8 cellular contexts compared by ENCODE assay signal in genomic region chr17:7834554-7834890, GRCh38. TPM values are rescaled to one million over a fixed set of nuclear protein-coding genes. Genes with fewer than 3 reads are reported as not detected.
DNase-seq lines count a peak whose midpoint lies in the region; ATAC-seq and TF ChIP-seq lines count a peak whose summit lies in the region.

No MANE protein-coding gene starts in this region.

- peaks cover 20% of the 10 kb centered on the region for H3K79me1 ChIP-seq in trophoblast cell (ENCODE audit: low read length)

- peak overlapping the region; percentile 39 for H4K91ac ChIP-seq in trophoblast cell (ENCODE audit: low read depth, low read length)

- no peak overlapping the region for H2AK5ac ChIP-seq in trophoblast cell (ENCODE audit: low read length)

- ATAC-seq in Right ventricle myocardium superior (ENCODE audit: poor library complexity) (peak; percentile 24), HG03521 (IDR thresholded peaks at IDR 0.05; ENCODE audit: unreplicated experiment) (no peak), HG03045 (IDR thresholded peaks at IDR 0.05; ENCODE audit: unreplicated experiment) (no peak)

- in situ Hi-C loops in G401 (cut with HindIII; ENCODE audit: low sequenced_read_pairs) = no loop called here
- in situ Hi-C loops in GM13976 (cut with MboI; ENCODE audit: low sequenced_read_pairs, unreplicated experiment) = no loop called here

- no CpG with 5 or more reads among the region's 15 CpGs for WGBS in trophoblast cell (ENCODE audit: extremely low coverage, insufficient coverage, insufficient read length)

- H3K27ac ChIP-seq in trophoblast cell (ENCODE audit: low read depth, low read length) = peak overlapping the region; percentile 62

- H4K12ac ChIP-seq in trophoblast cell (ENCODE audit: low read depth, low read length) = no peak overlapping the region

- no peak for TF ChIP-seq CTCF in GM13976 (IDR thresholded peaks at IDR 0.05; ENCODE audit: borderline replicate concordance, control extremely low read depth, extremely low read depth, insufficient read depth, missing control alignments)

- intact Hi-C loops in Right ventricle myocardium superior (cut with DNase I) = loop anchor here (2.0 kb wide), 1 partner anchor 22 kb away; the partner anchor contains the start of gene NAA38

- no peaks in the 10 kb centered on the region for H3K36me3 ChIP-seq in trophoblast cell (ENCODE audit: control insufficient read depth in 1 of 2, insufficient read depth in 2 of 2, low read length in 2 of 2)

- no peak overlapping the region for H3K4ac ChIP-seq in trophoblast cell (ENCODE audit: low read depth, low read length)

- no peak overlapping the region for H2BK120ac ChIP-seq in trophoblast cell (ENCODE audit: insufficient read depth, low read length, poor library complexity)

- peak overlapping the region; percentile 96 for H3K4me2 ChIP-seq in trophoblast cell (ENCODE audit: low read length)

- H3K9ac ChIP-seq in trophoblast cell (ENCODE audit: low read length) = no peak overlapping the region

- H3K18ac ChIP-seq in trophoblast cell (ENCODE audit: low read length) = no peak overlapping the region

- peak overlapping the region; percentile 60 for H2AFZ ChIP-seq in trophoblast cell (ENCODE audit: insufficient read depth, low read length, poor library complexity)

- no peak overlapping the region for H4K8ac ChIP-seq in trophoblast cell (ENCODE audit: low read depth, low read length)

- H3K79me2 ChIP-seq in trophoblast cell (ENCODE audit: control insufficient read depth, insufficient read depth, low read length, poor library complexity) = peaks cover 5% of the 10 kb centered on the region

- H3K4me3 ChIP-seq in trophoblast cell (ENCODE audit: low read depth, low read length) = peak overlapping the region; percentile 42

- no peak overlapping the region for H2BK5ac ChIP-seq in trophoblast cell (ENCODE audit: low read depth, low read length, poor library complexity)

- H3K23ac ChIP-seq in trophoblast cell (ENCODE audit: low read length) = no peak overlapping the region

- no peak overlapping the region for H3K14ac ChIP-seq in trophoblast cell (ENCODE audit: low read length)

- DNase-seq in G401 (ENCODE audit: low spot score) = peak; percentile 54
- peak; percentile 48 for DNase-seq in NCI-H69 (lab: John Stamatoyannopoulos, UW)
- peak; percentile 66 for DNase-seq in activated gamma-delta T cell (lab: John Stamatoyannopoulos, UW)
- peak; percentile 74 for DNase-seq in Right ventricle myocardium superior
- peak; percentile 85 to 89 for DNase-seq in trophoblast cell
- DNase-seq in GM13976 (ENCODE audit: low spot score) = no peak

- H2BK12ac ChIP-seq in trophoblast cell (ENCODE audit: low read length) = no peak overlapping the region

- H3K9me3 ChIP-seq in trophoblast cell (ENCODE audit: insufficient read depth, low read depth, low read length) = peaks cover 2% of the 10 kb centered on the region

- peaks cover 23 to 24% of the 10 kb centered on the region in 2 experiments for H3K4me1 ChIP-seq in trophoblast cell (ENCODE audit: control insufficient read depth in 1 of 2, insufficient read depth in 2 of 2, low read length in 2 of 2)

- H3K27me3 ChIP-seq in trophoblast cell (ENCODE audit: insufficient read depth, low read length) = no peaks in the 10 kb centered on the region

RNA-seq across cellular contexts. Expression of gene KDM6B, which starts 0.5 kb away (rescaled TPM):
- 0.34 and 0.37 TPM in 2 replicates for total RNA-seq in G401 (2014; rRNA removed; shearing (Covaris generic))
- 27.9 TPM for total RNA-seq in Right ventricle myocardium superior
- 34.8 and 36.0 TPM in 2 replicates for polyA plus RNA-seq in trophoblast cell (2013)

RNA-seq across cellular contexts. Expression of gene TMEM88, which starts 20.3 kb away (rescaled TPM):
- total RNA-seq in G401 (2014; rRNA removed; shearing (Covaris generic)) = 0.37 TPM in 1 of 2 replicates, not detected in the other
- 32.4 TPM for total RNA-seq in Right ventricle myocardium superior
- polyA plus RNA-seq in trophoblast cell (2013) = 23.8 and 25.6 TPM in 2 replicates

RNA-seq across cellular contexts. Expression of gene NAA38, which starts 22.8 kb away (rescaled TPM):
- total RNA-seq in G401 (2014; rRNA removed; shearing (Covaris generic)) = 97.3 and 101 TPM in 2 replicates
- total RNA-seq in Right ventricle myocardium superior = 101 TPM
- polyA plus RNA-seq in trophoblast cell (2013) = 73.2 and 77.1 TPM in 2 replicates

RNA-seq across cellular contexts. Expression of gene CYB5D1, which starts 23.3 kb away (rescaled TPM):
- 8.5 and 10.0 TPM in 2 replicates for total RNA-seq in G401 (2014; rRNA removed; shearing (Covaris generic))
- total RNA-seq in Right ventricle myocardium superior = 24.2 TPM
- 5.2 and 5.7 TPM in 2 replicates for polyA plus RNA-seq in trophoblast cell (2013)

RNA-seq across cellular contexts. Expression of gene CHD3, which starts 54.1 kb away (rescaled TPM):
- total RNA-seq in G401 (2014; rRNA removed; shearing (Covaris generic)) = 34.1 and 41.5 TPM in 2 replicates
- total RNA-seq in Right ventricle myocardium superior = 13.7 TPM
- 38.1 and 38.8 TPM in 2 replicates for polyA plus RNA-seq in trophoblast cell (2013)

Comparison
In these comparisons a context has a peak if more than half of its experiments do, and no peak if none do; other contexts are left out.
1. RNA of gene KDM6B, which starts 0.5 kb away (total RNA-seq): 27.9 TPM in Right ventricle myocardium superior (single experiment); 0.34 to 0.37 TPM in G401; every median in the first group is over 10 times any median in the second.
2. RNA of gene TMEM88, which starts 20.3 kb away (total RNA-seq): 32.4 TPM in Right ventricle myocardium superior (single experiment); 0.37 TPM in G401; every median in the first group is over 10 times any median in the second.